24 cellular contexts compared by ENCODE assay signal in the genomic region with DNA sequence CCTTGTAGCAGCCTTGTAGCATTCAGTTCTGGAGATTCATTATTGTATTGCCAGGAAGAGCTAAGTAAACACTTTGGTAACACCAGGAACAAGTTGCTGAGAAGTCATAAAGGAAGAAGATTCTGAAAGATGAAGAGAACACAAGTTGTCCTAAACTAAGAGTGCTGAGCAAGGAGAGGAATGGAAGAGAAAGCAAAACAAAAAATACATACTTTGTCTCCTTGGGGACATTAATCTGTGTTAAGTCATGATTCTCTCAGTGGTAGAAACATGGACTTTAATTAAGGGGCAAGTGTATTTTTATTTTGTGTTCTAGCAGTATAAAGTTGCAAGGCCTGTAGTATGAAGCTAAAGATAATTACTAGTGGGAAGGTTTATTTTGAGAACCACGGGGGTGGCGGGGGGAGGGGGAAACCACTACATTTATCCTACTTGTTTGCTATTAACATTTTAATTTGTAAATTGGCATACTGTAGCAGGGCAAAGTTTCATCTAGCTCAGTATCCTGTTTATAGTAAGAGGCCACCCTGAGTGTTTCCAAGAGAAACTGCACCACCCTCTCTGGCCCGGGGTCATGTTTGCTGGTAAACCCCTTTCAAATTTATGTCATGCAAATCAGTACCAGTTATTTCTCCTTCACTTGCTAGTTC.
DNase-seq lines count a peak whose midpoint lies in the region; ATAC-seq and TF ChIP-seq lines count a peak whose summit lies in the region.
"Had no signal": no experiment of that assay in that cellular context is flagged by ENCODE, and none has a peak within 500 bp of the region (broad histone marks: within the 10 kb centered on the region; RNA-seq: fewer than 3 reads in every experiment).

No MANE protein-coding gene starts in this region.

- no peak overlapping the region for H4K5ac ChIP-seq in mesendoderm (ENCODE audit: low read length)

- no peaks in the 10 kb centered on the region for H3K79me1 ChIP-seq in mesendoderm (ENCODE audit: low read length)

- CTCF ChIA-PET in HCT116 (lab: Charles Lee), result interaction anchor here (1.2 kb wide), 1 partner anchor 591 kb away, joined by 3 read pairs; no protein-coding TSS in a partner anchor

- peaks cover 19% of the 10 kb centered on the region for H3K36me3 Mint-ChIP-seq in osteocyte (ENCODE audit: unreplicated experiment)
- peaks cover 23% of the 10 kb centered on the region for H3K36me3 Mint-ChIP-seq in activated T-helper 2 cell treated with anti-CD3 and anti-CD28 coated beads, Interferon-gamma antibody, Interleukin-2, Interleukin-4, amounts not matched to agents 10 μg/mL and 5 μg/mL and 100 μg/mL, durations not matched to agents 14 hours and 24 hours and 36 hours (ENCODE audit: low read depth)

- peak overlapping the region; percentile 78 for H3K27ac Mint-ChIP-seq in osteocyte (ENCODE audit: unreplicated experiment)
- H3K27ac Mint-ChIP-seq in activated T-helper 2 cell treated with anti-CD3 and anti-CD28 coated beads, Interferon-gamma antibody, Interleukin-2, Interleukin-4, amounts not matched to agents 10 μg/mL and 5 μg/mL and 100 μg/mL, durations not matched to agents 14 hours and 24 hours and 36 hours, result no peak overlapping the region
- H3K27ac Mint-ChIP-seq: activated naive CD8-positive, alpha-beta T cell treated with anti-CD3 and anti-CD28 coated beads for 36 hours; stimulated activated effector memory CD8-positive, alpha-beta T cell treated with anti-CD3 and anti-CD28 coated beads, Interleukin-12 subunit alpha, Interleukin-12 subunit beta, amount 100 ng/mL, for 72 hours had no signal

- TF ChIP-seq POLR2A in HCT116 (IDR thresholded peaks at IDR 0.05; ENCODE audit: borderline replicate concordance, extremely low read depth, insufficient read depth, insufficient read length), result no peak

- H3K4me1 ChIP-seq in HCT116 (ENCODE audit: control insufficient read depth in 1 of 2, insufficient read depth in 2 of 2, low read length in 2 of 2), result peaks cover 53 to 56% of the 10 kb centered on the region in 2 experiments
- no peaks in the 10 kb centered on the region for H3K4me1 ChIP-seq in mesendoderm (ENCODE audit: control insufficient read depth, low read depth, low read length)
- H3K4me1 ChIP-seq: BLaER1, pancreas, SJCRH30, transverse colon had no signal

- in situ Hi-C loops in astrocyte of the spinal cord (cut with HindIII; ENCODE audit: low sequenced_read_pairs), result no loop called here

- H3K4me3 Mint-ChIP-seq in osteocyte (ENCODE audit: unreplicated experiment), result no peak overlapping the region
- no peak overlapping the region for H3K4me3 Mint-ChIP-seq in activated T-helper 2 cell treated with anti-CD3 and anti-CD28 coated beads, Interferon-gamma antibody, Interleukin-2, Interleukin-4, amounts not matched to agents 10 μg/mL and 5 μg/mL and 100 μg/mL, durations not matched to agents 14 hours and 24 hours and 36 hours (ENCODE audit: low read depth)
- H3K4me3 Mint-ChIP-seq: activated naive CD8-positive, alpha-beta T cell treated with anti-CD3 and anti-CD28 coated beads for 36 hours; activated T-cell treated with anti-CD3 and anti-CD28 coated beads, Interleukin-2, amount 50 U/mL, for 4 hours; stimulated activated effector memory CD8-positive, alpha-beta T cell treated with anti-CD3 and anti-CD28 coated beads, Interleukin-12 subunit alpha, Interleukin-12 subunit beta, amount 100 ng/mL, for 72 hours had no signal

- DNase-seq in DMS53 (lab: John Stamatoyannopoulos, UW) (peak; percentile 6), DMS53 treated with DMSO at 0.1 percent for 48 hours (lab: John Stamatoyannopoulos, UW; ENCODE audit: unreplicated experiment) (no peak), HCT116 (ENCODE audit: low read depth, low spot score) (no peak), astrocyte of the spinal cord (ENCODE audit: low read depth, low spot score) (peak; percentile 18), osteocyte (ENCODE audit: extremely low spot score, unreplicated experiment) (no peak), mesendoderm (no peak), SKM-1 treated with dmso at 0.1 percent for 144 hours (lab: John Stamatoyannopoulos, UW; ENCODE audit: unreplicated experiment) (no peak)
- DNase-seq in activated T-helper 2 cell treated with anti-CD3 and anti-CD28 coated beads, Interferon-gamma antibody, Interleukin-2, Interleukin-4, amounts not matched to agents 10 μg/mL and 5 μg/mL and 100 μg/mL, durations not matched to agents 14 hours and 24 hours and 36 hours (ENCODE audit: low spot score), result no peak
- DNase-seq: activated CD4-positive, alpha-beta T cell treated with anti-CD3 and anti-CD28 coated beads, Interleukin-2, amount 50 U/mL, for 1 hour; activated naive CD8-positive, alpha-beta T cell treated with anti-CD3 and anti-CD28 coated beads for 36 hours; activated T-cell treated with anti-CD3 and anti-CD28 coated beads, Interleukin-2, amount 50 U/mL, for 4 hours; effector CD8-positive, alpha-beta T cell; hippocampal formation; left cardiac atrium; NCI-H187 treated with DMSO at 0.1 percent for 48 hours; NCI-H524; OCI-M1; pancreas; SJCRH30; T1000; transverse colon had no signal

- H3K27ac ChIP-seq in HCT116 (ENCODE audit: low read depth, low read length) (peak overlapping the region; percentile 8; the same call in 1 of the 2 replicates), mesendoderm (ENCODE audit: low read depth, low read length) (no peak overlapping the region)
- H3K27ac ChIP-seq: 22Rv1, BLaER1, pancreas, SJCRH30, transverse colon had no signal

- H3K9ac ChIP-seq in HCT116 (ENCODE audit: low read length) (no peak overlapping the region), mesendoderm (ENCODE audit: low read length) (no peak overlapping the region)
- H3K9ac ChIP-seq: BLaER1 had no signal

- BruUV-seq in HCT116 (replicated peaks; lab: Mats Ljungman, UMichigan), result no TSS peak

- H2BK5ac ChIP-seq in mesendoderm (ENCODE audit: low read length), result no peak overlapping the region

- H3K36me3 ChIP-seq in HCT116 (ENCODE audit: control insufficient read depth in 1 of 2, insufficient read depth in 2 of 2, low read length in 2 of 2) (no peaks in the 10 kb centered on the region), mesendoderm (ENCODE audit: control insufficient read depth, insufficient read depth, low read length) (no peaks in the 10 kb centered on the region)
- H3K36me3 ChIP-seq: pancreas, SJCRH30, transverse colon had no signal

- POLR2A ChIA-PET in HCT116 (lab: Charles Lee), result interaction anchor here (2.2 kb wide), 1 partner anchor 113 kb away, joined by 4 read pairs; no protein-coding TSS in a partner anchor

- no peaks in the 10 kb centered on the region for H3K79me2 ChIP-seq in HCT116 (ENCODE audit: insufficient read depth, low read length)
- H3K79me2 ChIP-seq in mesendoderm (ENCODE audit: control insufficient read depth, insufficient read depth, low read length), result no peaks in the 10 kb centered on the region

- no peak overlapping the region for H2BK15ac ChIP-seq in mesendoderm (replicated peaks; ENCODE audit: low read depth)

- TF ChIP-seq CTCF in HCT116 (IDR thresholded peaks at IDR 0.05 in 2 of 3, conservative IDR thresholded peaks at IDR 0.05 in 1 of 3; ENCODE audit: borderline replicate concordance in 1 of 3, insufficient read depth in 1 of 3, low read depth in 2 of 3, low read length in 2 of 3) (no peak), astrocyte of the spinal cord (IDR thresholded peaks at IDR 0.05; ENCODE audit: low read depth, low read length) (no peak), osteocyte (IDR thresholded peaks at IDR 0.05) (no peak)

- no peaks in the 10 kb centered on the region for H3K27me3 Mint-ChIP-seq in osteocyte (ENCODE audit: unreplicated experiment)
- no peaks in the 10 kb centered on the region for H3K27me3 Mint-ChIP-seq in activated T-helper 2 cell treated with anti-CD3 and anti-CD28 coated beads, Interferon-gamma antibody, Interleukin-2, Interleukin-4, amounts not matched to agents 10 μg/mL and 5 μg/mL and 100 μg/mL, durations not matched to agents 14 hours and 24 hours and 36 hours (ENCODE audit: low read depth)
- H3K27me3 Mint-ChIP-seq: activated naive CD8-positive, alpha-beta T cell treated with anti-CD3 and anti-CD28 coated beads for 36 hours had no signal

- no peak overlapping the region for H3K56ac ChIP-seq in mesendoderm (ENCODE audit: low read length)

- no peak overlapping the region for H3K4me2 ChIP-seq in HCT116 (ENCODE audit: low read length)
- H3K4me2 ChIP-seq in mesendoderm (ENCODE audit: low read length), result no peak overlapping the region
- H3K4me2 ChIP-seq: BLaER1 had no signal

- no peak overlapping the region for H2BK120ac ChIP-seq in mesendoderm (ENCODE audit: low read depth, low read length)

- no peak overlapping the region for H4K8ac ChIP-seq in mesendoderm (ENCODE audit: low read depth, low read length)

- RAD21 ChIA-PET in HCT116 (lab: Charles Lee; ENCODE audit: low non-redundant PET in 1 of 2, low total read pairs in 2 of 2, uncharacterized antibody in 2 of 2, unreplicated experiment in 2 of 2), result interaction anchor here in 1 of 2 experiments (0.6 kb wide), 1 partner anchor 410 kb away, joined by 4 read pairs; no protein-coding TSS in a partner anchor

- no peak overlapping the region for H3K18ac ChIP-seq in mesendoderm (ENCODE audit: low read length)

- intact Hi-C loops in HCT116 (cut with micrococcal nuclease), result no loop called here
- intact Hi-C loops in activated T-helper 2 cell treated with anti-CD3 and anti-CD28 coated beads, Interferon-gamma antibody, Interleukin-2, Interleukin-4, amounts not matched to agents 10 μg/mL and 5 μg/mL and 100 μg/mL, durations not matched to agents 14 hours and 24 hours and 36 hours (cut with micrococcal nuclease), result no loop called here

- H2AK5ac ChIP-seq in mesendoderm (ENCODE audit: low read length), result no peak overlapping the region

- no peak overlapping the region for H3K4ac ChIP-seq in mesendoderm (ENCODE audit: low read depth, low read length)

- H3K4me1 Mint-ChIP-seq in osteocyte (ENCODE audit: unreplicated experiment), result peaks cover 27% of the 10 kb centered on the region
- H3K4me1 Mint-ChIP-seq in activated T-helper 2 cell treated with anti-CD3 and anti-CD28 coated beads, Interferon-gamma antibody, Interleukin-2, Interleukin-4, amounts not matched to agents 10 μg/mL and 5 μg/mL and 100 μg/mL, durations not matched to agents 14 hours and 24 hours and 36 hours (ENCODE audit: low read depth), result no peaks in the 10 kb centered on the region
- H3K4me1 Mint-ChIP-seq: activated naive CD8-positive, alpha-beta T cell treated with anti-CD3 and anti-CD28 coated beads for 36 hours; stimulated activated effector memory CD8-positive, alpha-beta T cell treated with anti-CD3 and anti-CD28 coated beads, Interleukin-12 subunit alpha, Interleukin-12 subunit beta, amount 100 ng/mL, for 72 hours had no signal

- ATAC-seq in HCT116, result no peak
- ATAC-seq: activated T-cell treated with anti-CD3 and anti-CD28 coated beads, Interleukin-2, amount 50 U/mL, for 4 hours; pancreas; stimulated activated effector memory CD8-positive, alpha-beta T cell treated with anti-CD3 and anti-CD28 coated beads, Interleukin-12 subunit alpha, Interleukin-12 subunit beta, amount 100 ng/mL, for 72 hours had no signal

- no CpG with 5 or more reads among the region's 3 CpGs for WGBS in mesendoderm (ENCODE audit: extremely low coverage, insufficient coverage, low lambda C conversion rate)

- H4K20me1 ChIP-seq in HCT116 (ENCODE audit: insufficient read depth), result no peaks in the 10 kb centered on the region
- H4K20me1 ChIP-seq: BLaER1 had no signal

- no peak overlapping the region for H2AFZ ChIP-seq in HCT116 (ENCODE audit: low read depth, low read length, poor library complexity, severe bottlenecking)

- no peaks in the 10 kb centered on the region for H3K9me2 ChIP-seq in HCT116 (ENCODE audit: insufficient read depth)

- H3K23ac ChIP-seq in mesendoderm (ENCODE audit: low read length), result no peak overlapping the region

- no peaks in the 10 kb centered on the region for H3K9me3 ChIP-seq in HCT116 (ENCODE audit: control insufficient read depth in 1 of 2, insufficient read depth in 1 of 2, low read depth in 1 of 2, low read length in 2 of 2)
- H3K9me3 ChIP-seq: BLaER1, pancreas, SJCRH30, transverse colon had no signal

- H3K4me3 ChIP-seq in HCT116 (replicated peaks in 1 of 2; ENCODE audit: low read depth in 1 of 2, low read length in 2 of 2) (no peak overlapping the region), astrocyte of the spinal cord (ENCODE audit: low read depth, low read length) (no peak overlapping the region), mesendoderm (ENCODE audit: low read length) (no peak overlapping the region)
- H3K4me3 ChIP-seq: BLaER1, pancreas, SJCRH30, transverse colon had no signal

- H3K27me3 ChIP-seq in HCT116 (ENCODE audit: insufficient read depth, low read length), result no peaks in the 10 kb centered on the region
- H3K27me3 ChIP-seq in mesendoderm (ENCODE audit: insufficient read depth, low read length, poor library complexity), result no peaks in the 10 kb centered on the region
- H3K27me3 ChIP-seq: BLaER1, pancreas, SJCRH30, transverse colon had no signal

- TF ChIP-seq RAD21 in HCT116 (IDR thresholded peaks at IDR 0.05; ENCODE audit: low read depth), result no peak

- H3K9me3 Mint-ChIP-seq in osteocyte (ENCODE audit: unreplicated experiment), result peaks cover 8% of the 10 kb centered on the region
- no peaks in the 10 kb centered on the region for H3K9me3 Mint-ChIP-seq in activated T-helper 2 cell treated with anti-CD3 and anti-CD28 coated beads, Interferon-gamma antibody, Interleukin-2, Interleukin-4, amounts not matched to agents 10 μg/mL and 5 μg/mL and 100 μg/mL, durations not matched to agents 14 hours and 24 hours and 36 hours
- H3K9me3 Mint-ChIP-seq: activated T-cell treated with anti-CD3 and anti-CD28 coated beads, Interleukin-2, amount 50 U/mL, for 4 hours; stimulated activated effector memory CD8-positive, alpha-beta T cell treated with anti-CD3 and anti-CD28 coated beads, Interleukin-12 subunit alpha, Interleukin-12 subunit beta, amount 100 ng/mL, for 72 hours had no signal

Comparison
In these comparisons a context has a peak if more than half of its experiments do, and no peak if none do; other contexts are left out.
1. DNase-seq: peak in DMS53 (single experiment) and astrocyte of the spinal cord (single experiment); none in DMS53 treated with DMSO at 0.1 percent for 48 hours (single experiment), HCT116 (single experiment), osteocyte (single experiment), mesendoderm (single experiment), SKM-1 treated with dmso at 0.1 percent for 144 hours (single experiment) and activated T-helper 2 cell treated with anti-CD3 and anti-CD28 coated beads, Interferon-gamma antibody, Interleukin-2, Interleukin-4, amounts not matched to agents 10 μg/mL and 5 μg/mL and 100 μg/mL, durations not matched to agents 14 hours and 24 hours and 36 hours (single experiment).